ENCODE assay signal across 1 cellular context in the genomic region with DNA sequence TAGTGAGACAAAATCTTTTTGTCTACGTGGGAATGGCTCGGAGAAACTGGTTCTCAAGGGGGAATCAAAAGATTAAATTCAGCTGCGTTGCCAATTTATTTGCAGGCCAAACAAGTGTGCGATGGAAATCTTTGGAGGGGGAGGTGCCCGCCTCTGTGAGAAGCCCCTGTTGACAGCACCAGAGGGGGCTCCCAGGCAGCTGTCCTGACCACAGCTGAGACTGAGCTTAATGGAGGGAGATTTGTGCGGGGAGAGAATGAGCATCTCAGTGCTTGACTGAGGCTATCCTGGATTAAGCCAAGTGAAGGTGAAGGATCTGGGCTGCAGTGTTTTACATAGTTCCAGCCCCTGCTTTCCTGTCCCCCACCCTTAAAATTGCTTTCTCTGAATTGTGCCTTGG.
TF ChIP-seq lines count a peak whose summit lies in the region.

No MANE protein-coding gene starts in this region.

TF ChIP-seq in H1, 55 proteins besides CTCF, POLR2A, EP300 and RAD21:
- TF ChIP-seq JUND (IDR thresholded peaks at IDR 0.05; ENCODE audit: low read length): no peak
- TF ChIP-seq SIRT6 (IDR thresholded peaks at IDR 0.05; ENCODE audit: low read length): no peak
- TF ChIP-seq SP1 (IDR thresholded peaks at IDR 0.05; ENCODE audit: low read depth, low read length): no peak
- no peak for TF ChIP-seq RFX5 (IDR thresholded peaks at IDR 0.05; ENCODE audit: borderline replicate concordance, low read depth, low read length)
- TF ChIP-seq SP2 (IDR thresholded peaks at IDR 0.05; ENCODE audit: low read length): no peak
- TF ChIP-seq FOSL1 (IDR thresholded peaks at IDR 0.05; ENCODE audit: insufficient read depth, low read depth, low read length): no peak
- TF ChIP-seq ZNF274 (IDR thresholded peaks at IDR 0.05; ENCODE audit: borderline replicate concordance, extremely low read depth, low read length): no peak
